In the genomic region with DNA sequence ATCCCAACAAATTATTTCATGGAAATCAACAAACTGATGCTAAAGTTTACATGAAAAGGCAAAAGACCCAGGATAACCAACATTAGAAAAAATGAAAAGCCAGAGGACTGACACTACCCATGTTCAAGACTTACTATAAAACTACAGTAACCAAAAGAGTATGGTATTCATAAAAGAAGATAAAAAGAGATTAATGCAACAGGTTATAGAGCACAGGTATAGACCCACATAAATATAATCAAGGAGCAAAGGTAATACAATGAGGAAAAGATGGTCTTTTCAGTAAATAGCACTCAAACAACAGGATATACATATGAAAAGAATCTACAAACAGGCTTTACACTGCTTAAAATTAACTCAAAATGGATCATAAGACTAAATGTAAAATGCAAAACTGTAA, we compare ENCODE assay signal across 33 cellular contexts.
"Had no signal": no experiment of that assay in that cellular context is flagged by ENCODE, and none has a peak within 500 bp of the region (broad histone marks: within the 10 kb centered on the region; RNA-seq: fewer than 3 reads in every experiment).

No MANE protein-coding gene starts in this region.

- H3K27ac ChIP-seq: adrenal gland, ascending aorta, body of pancreas, brain microvascular endothelial cell, breast epithelium, cardiac muscle cell had no signal

- H3K4me3 ChIP-seq: adrenal gland, ascending aorta, body of pancreas, breast epithelium, cardiac muscle cell had no signal

- H3K36me3 ChIP-seq: adrenal gland, ascending aorta, brain microvascular endothelial cell, breast epithelium, cardiac muscle cell had no signal

- H3K4me1 ChIP-seq: adrenal gland, ascending aorta, body of pancreas, breast epithelium had no signal

- H3K27me3 ChIP-seq: adrenal gland, ascending aorta, body of pancreas, brain microvascular endothelial cell, breast epithelium, cardiac muscle cell had no signal

- ATAC-seq: activated naive CD4-positive, alpha-beta T cell treated with anti-CD3 and anti-CD28 coated beads, Interleukin-2, amount 50 U/mL, for 72 hours; activated naive CD8-positive, alpha-beta T cell treated with anti-CD3 and anti-CD28 coated beads, Interleukin-2, amount 50 U/mL, for 24 hours; activated T-cell treated with anti-CD3 and anti-CD28 coated beads, Interleukin-2, amount 50 U/mL, for 4 hours; activated T-cell treated with anti-CD3 and anti-CD28 coated beads, Interleukin-2, amount 50 U/mL, for 72 hours; activated T-helper 17 cell treated with anti-CD3 and anti-CD28 coated beads, Interleukin-2, amount 50 U/mL, for 72 hours; body of pancreas had no signal

- FAIRE-seq: astrocyte, bronchial epithelial cell had no signal

- H3K9me3 ChIP-seq: adrenal gland, ascending aorta, breast epithelium had no signal

- DNase-seq: activated effector memory CD4-positive, alpha-beta T cell treated with anti-CD3 and anti-CD28 coated beads, Interleukin-2, amount 50 U/mL, for 16 hours; activated effector memory CD4-positive, alpha-beta T cell treated with Interleukin-2 at 50 U/mL for 16 hours; activated gamma-delta T cell; activated gamma-delta T cell treated with Interleukin-2 at 50 U/mL for 16 hours; activated naive CD4-positive, alpha-beta T cell; activated naive CD4-positive, alpha-beta T cell treated with anti-CD3 and anti-CD28 coated beads for 36 hours; activated naive CD4-positive, alpha-beta T cell treated with anti-CD3 and anti-CD28 coated beads, Interleukin-2, amount 10 ng/mL, durations not matched to agents 7 days and 5 days; activated naive CD4-positive, alpha-beta T cell treated with anti-CD3 and anti-CD28 coated beads, Interleukin-2, amount 50 U/mL, for 16 hours; activated naive CD4-positive, alpha-beta T cell treated with Interleukin-2 at 50 U/mL for 16 hours; activated naive CD8-positive, alpha-beta T cell treated with anti-CD3 and anti-CD28 coated beads for 36 hours; activated naive CD8-positive, alpha-beta T cell treated with anti-CD3 and anti-CD28 coated beads, Interleukin-2, amount 10 ng/mL, durations not matched to agents 7 days and 5 days; activated naive CD8-positive, alpha-beta T cell treated with anti-CD3 and anti-CD28 coated beads, Interleukin-2, amount 50 U/mL, for 24 hours; activated T-cell treated with anti-CD3 and anti-CD28 coated beads, Interleukin-2, amount 50 U/mL, for 24 hours; activated T-cell treated with anti-CD3 and anti-CD28 coated beads, Interleukin-2, amount 50 U/mL, for 4 hours; activated T-cell treated with anti-CD3 and anti-CD28 coated beads, Interleukin-2, amount 50 U/mL, for 48 hours; activated T-cell treated with anti-CD3 and anti-CD28 coated beads, Interleukin-2, amount 50 U/mL, for 72 hours; adrenal gland; amniotic stem cell; amygdala; anterior cingulate cortex; aorta; body of pancreas; brain microvascular endothelial cell; caudate nucleus; central memory CD4-positive, alpha-beta T cell; cerebellar nuclear complex had no signal
